1 cellular context compared by ENCODE assay signal in genomic region chr13:114129649-114130062, GRCh38.
TF ChIP-seq lines count a peak whose summit lies in the region.

No MANE protein-coding gene starts in this region.

TF ChIP-seq in endothelial cell of umbilical vein, 7 proteins besides CTCF, POLR2A, EP300 and RAD21 (continued from another document):
- no peak for TF ChIP-seq FOS (IDR thresholded peaks at IDR 0.05; ENCODE audit: borderline replicate concordance, insufficient read depth, low read length)
- no peak for TF ChIP-seq POLR2AphosphoS5 (IDR thresholded peaks at IDR 0.05; ENCODE audit: insufficient read depth, low read depth, low read length)
- TF ChIP-seq EZH2 (IDR thresholded peaks at IDR 0.05; ENCODE audit: borderline replicate concordance, low read depth, low read length, severe bottlenecking) = no peak
